9 cellular contexts compared by ENCODE assay signal in genomic region chr18:6781846-6782245, GRCh38. TPM values are rescaled to one million over a fixed set of nuclear protein-coding genes. Genes with fewer than 3 reads are reported as not detected.
DNase-seq lines count a peak whose midpoint lies in the region; ATAC-seq, FAIRE-seq and TF ChIP-seq lines count a peak whose summit lies in the region.
"Had no signal": no experiment of that assay in that cellular context is flagged by ENCODE, and none has a peak within 500 bp of the region (broad histone marks: within the 10 kb centered on the region; RNA-seq: fewer than 3 reads in every experiment).

No MANE protein-coding gene starts in this region.

- TF ChIP-seq CTCF in PC-3 (conservative IDR thresholded peaks at IDR 0.05; ENCODE audit: low read depth, low read length), result no peak
- TF ChIP-seq CTCF in neural crest cell (conservative IDR thresholded peaks at IDR 0.05), result no peak
- no peak for TF ChIP-seq CTCF in MM.1S (IDR thresholded peaks at IDR 0.05; ENCODE audit: low read length)

- peaks cover 4% of the 10 kb centered on the region for H3F3A ChIP-seq in PC-3 (ENCODE audit: low read length, unreplicated experiment)
- H3F3A ChIP-seq in MM.1S (ENCODE audit: insufficient read depth, low read length), result no peaks in the 10 kb centered on the region

- H3K9me2 ChIP-seq in PC-3 (replicated peaks; ENCODE audit: low read length) (no peaks in the 10 kb centered on the region), MM.1S (replicated peaks; ENCODE audit: insufficient read depth, low read length) (no peaks in the 10 kb centered on the region)

- TF ChIP-seq POLR2A in GM12892 (IDR thresholded peaks at IDR 0.05; ENCODE audit: low read depth, low read length), result no peak

- CTCF ChIA-PET in PC-3 (lab: Charles Lee), result no interaction called here

- H2AFZ ChIP-seq in PC-3 (ENCODE audit: low read length) (peak overlapping the region; percentile 60; the same call in 1 of the 2 replicates), MM.1S (ENCODE audit: low read length) (no peak overlapping the region)

- H3K36me3 Mint-ChIP-seq in neural crest cell (ENCODE audit: low read depth), result peaks cover 4% of the 10 kb centered on the region

- peak overlapping the region; percentile 18 for H3K4me3 Mint-ChIP-seq in neural crest cell

- ATAC-seq in PC-3, result peak; percentile 94
- no peak for ATAC-seq in HG03045 (IDR thresholded peaks at IDR 0.05; ENCODE audit: unreplicated experiment)

- H3K27me3 Mint-ChIP-seq in neural crest cell (ENCODE audit: low read depth), result no peaks in the 10 kb centered on the region

- H3K4me2 ChIP-seq in PC-3 (ENCODE audit: low read length), result peak overlapping the region; percentile 77
- H3K4me2 ChIP-seq in MM.1S (ENCODE audit: low read depth, low read length), result no peak overlapping the region

- no peaks in the 10 kb centered on the region for H3K79me2 ChIP-seq in PC-3 (ENCODE audit: low read length)
- H3K79me2 ChIP-seq in MM.1S (ENCODE audit: low read length), result no peaks in the 10 kb centered on the region

- no peaks in the 10 kb centered on the region for H3K36me3 ChIP-seq in PC-3 (ENCODE audit: low read depth, low read length)
- H3K36me3 ChIP-seq in MM.1S (replicated peaks; ENCODE audit: insufficient read depth, low read length), result no peaks in the 10 kb centered on the region

- BruUV-seq in PC-3 (replicated peaks; lab: Mats Ljungman, UMichigan), result no TSS peak

- in situ Hi-C loops in ACHN (cut with HindIII; ENCODE audit: low pct_ligation_motif_present, low pct_unique_long_range_greater_than_20kb, low sequenced_read_pairs), result no loop called here

- H3K27me3 ChIP-seq in PC-3 (ENCODE audit: low read length), result no peaks in the 10 kb centered on the region
- no peaks in the 10 kb centered on the region for H3K27me3 ChIP-seq in MM.1S (replicated peaks; ENCODE audit: insufficient read depth, low read length)

- FAIRE-seq in GM12892 (lab: Jason Lieb, UNC), result no peak

- no peaks in the 10 kb centered on the region for H3K9me3 Mint-ChIP-seq in neural crest cell

- H3K4me1 Mint-ChIP-seq in neural crest cell, result peaks cover 18% of the 10 kb centered on the region

- H3K9me3 ChIP-seq in PC-3 (ENCODE audit: low read length) (no peaks in the 10 kb centered on the region), MM.1S (replicated peaks; ENCODE audit: insufficient read depth, low read length) (no peaks in the 10 kb centered on the region)

- H3K27ac Mint-ChIP-seq in neural crest cell (ENCODE audit: unreplicated experiment), result peak overlapping the region; percentile 40

- H4K20me1 ChIP-seq in PC-3 (ENCODE audit: low read length) (no peaks in the 10 kb centered on the region), MM.1S (ENCODE audit: insufficient read depth, low read length) (no peaks in the 10 kb centered on the region)

- H3K27ac ChIP-seq in PC-3 (ENCODE audit: low read length) (peak overlapping the region; percentile 67), MM.1S (ENCODE audit: low read length) (no peak overlapping the region)

- peaks cover 20% of the 10 kb centered on the region for H3K4me1 ChIP-seq in PC-3 (ENCODE audit: insufficient read depth, low read length)
- H3K4me1 ChIP-seq in MM.1S (ENCODE audit: low read length), result no peaks in the 10 kb centered on the region

- DNase-seq in ACHN (peak; percentile 19), PC-3 (peak; percentile 90), fibroblast of gingiva (ENCODE audit: low read depth) (peak; percentile 42), neural crest cell (ENCODE audit: low read depth, low spot score) (no peak), GM12892 (ENCODE audit: insufficient read length) (no peak), MM.1S (no peak)
- DNase-seq in activated CD4-positive, CD25-positive, alpha-beta regulatory T cell treated with anti-CD3 and anti-CD28 coated beads, Interleukin-2, amount 50 U/mL, for 72 hours, result no peak
- DNase-seq: caudate nucleus had no signal

- intact Hi-C loops in PC-3 (cut with micrococcal nuclease), result loop anchor here (5.0 kb wide), 1 partner anchor 35 kb away; no protein-coding TSS in a partner anchor

- H3K4me3 ChIP-seq in PC-3 (ENCODE audit: low read length) (peak overlapping the region; percentile 37; the same call in 1 of the 2 replicates), MM.1S (ENCODE audit: low read length) (no peak overlapping the region)

- POLR2A ChIA-PET in PC-3 (lab: Charles Lee; ENCODE audit: unreplicated experiment), result interaction anchor here (0.6 kb wide), 1 partner anchor 172 kb away, joined by 7 read pairs; no protein-coding TSS in a partner anchor

- H3K9ac ChIP-seq in PC-3 (ENCODE audit: low read length) (no peak overlapping the region), MM.1S (ENCODE audit: low read length) (no peak overlapping the region)

RNA-seq across cellular contexts. Expression of gene ARHGAP28, which starts 52.3 kb away (rescaled TPM):
- total RNA-seq in PC-3 (2014; rRNA removed) (8.1 and 10.0 TPM in 2 replicates), neural crest cell (20.2 and 22.5 TPM in 2 replicates)
- polyA plus RNA-seq in GM12892 (2012; ENCODE audit: missing spikeins), result not detected

Comparison
In these comparisons a context has a peak if more than half of its experiments do, and no peak if none do; other contexts are left out.
1. DNase-seq: peak in ACHN (single experiment), PC-3 (single experiment) and fibroblast of gingiva (single experiment); none in neural crest cell (single experiment), GM12892 (single experiment), activated CD4-positive, CD25-positive, alpha-beta regulatory T cell treated with anti-CD3 and anti-CD28 coated beads, Interleukin-2, amount 50 U/mL, for 72 hours (single experiment) and MM.1S (single experiment).